25 cellular contexts compared by ENCODE assay signal in the genomic region with DNA sequence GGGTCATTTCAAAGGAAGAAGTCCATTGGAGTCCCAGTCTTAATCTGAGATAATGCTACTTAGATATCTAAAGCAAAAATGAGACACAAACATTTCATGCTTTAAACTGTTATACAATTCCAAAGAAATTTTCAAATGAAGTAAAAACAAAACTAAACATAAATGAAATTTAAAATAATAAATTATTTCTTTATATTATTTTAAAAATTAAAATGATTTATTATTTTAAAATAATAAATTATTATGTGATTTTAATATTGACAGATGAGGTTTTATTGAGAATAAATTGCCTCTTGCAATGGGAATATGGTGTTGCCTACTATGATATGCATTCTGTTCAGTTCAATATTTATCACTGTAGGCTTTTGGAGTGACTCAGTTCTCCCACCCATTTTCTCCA.
"Had no signal": no experiment of that assay in that cellular context is flagged by ENCODE, and none has a peak within 500 bp of the region (broad histone marks: within the 10 kb centered on the region; RNA-seq: fewer than 3 reads in every experiment).

No MANE protein-coding gene starts in this region.

- H3K9me3 Mint-ChIP-seq: effector memory CD8-positive, alpha-beta T cell; naive thymus-derived CD4-positive, alpha-beta T cell; nephron; neural progenitor cell; stimulated activated naive CD8-positive, alpha-beta T cell treated with anti-CD3 and anti-CD28 coated beads, Interleukin-15, amount 100 ng/mL, for 72 hours had no signal

- H3K36me3 Mint-ChIP-seq: naive thymus-derived CD4-positive, alpha-beta T cell; neural progenitor cell had no signal

- ATAC-seq: effector memory CD8-positive, alpha-beta T cell; gastrocnemius medialis; left lobe of liver; naive thymus-derived CD4-positive, alpha-beta T cell; sciatic nerve; stimulated activated naive CD8-positive, alpha-beta T cell treated with anti-CD3 and anti-CD28 coated beads, Interleukin-15, amount 100 ng/mL, for 72 hours; upper lobe of right lung had no signal

- DNase-seq: cortex of kidney; effector memory CD8-positive, alpha-beta T cell; gastrocnemius medialis; head of caudate nucleus; mesendoderm; midbrain; naive thymus-derived CD4-positive, alpha-beta T cell; stimulated activated CD4-positive, alpha-beta T cell treated with anti-CD3 and anti-CD28 coated beads, Interleukin-12 subunit alpha, Interleukin-12 subunit beta, amount 100 ng/mL, for 4 hours; stimulated activated CD4-positive, alpha-beta T cell treated with anti-CD3 and anti-CD28 coated beads, Interleukin-1b, Interleukin-23, amount 100 ng/mL, for 48 hours; stimulated activated CD4-positive, alpha-beta T cell treated with anti-CD3 and anti-CD28 coated beads, Interleukin-4, amount 100 ng/mL, for 1 hour; stimulated activated CD8-positive, alpha-beta memory T cell treated with anti-CD3 and anti-CD28 coated beads, Interleukin-4, amount 100 ng/mL, for 48 hours; stimulated activated naive CD4-positive, alpha-beta T cell; stimulated activated naive CD8-positive, alpha-beta T cell treated with anti-CD3 and anti-CD28 coated beads, Interleukin-15, amount 100 ng/mL, for 72 hours; transverse colon; upper lobe of right lung; uterus had no signal

- H3K9me3 ChIP-seq: gastrocnemius medialis, prostate gland, right atrium auricular region, suprapubic skin, transverse colon, upper lobe of right lung, uterus had no signal

- H3K27ac Mint-ChIP-seq: effector memory CD8-positive, alpha-beta T cell; naive thymus-derived CD4-positive, alpha-beta T cell; nephron; neural progenitor cell; stimulated activated naive CD8-positive, alpha-beta T cell treated with anti-CD3 and anti-CD28 coated beads, Interleukin-15, amount 100 ng/mL, for 72 hours had no signal

- H3K4me3 Mint-ChIP-seq: effector memory CD8-positive, alpha-beta T cell; naive thymus-derived CD4-positive, alpha-beta T cell; nephron; neural progenitor cell; stimulated activated naive CD8-positive, alpha-beta T cell treated with anti-CD3 and anti-CD28 coated beads, Interleukin-15, amount 100 ng/mL, for 72 hours had no signal

- H3K9ac ChIP-seq: neural progenitor cell had no signal

- FAIRE-seq: keratinocyte had no signal

- H2AFZ ChIP-seq: neural progenitor cell had no signal

- H3K27me3 ChIP-seq: gastrocnemius medialis, neural progenitor cell, right atrium auricular region, suprapubic skin, transverse colon, upper lobe of right lung, uterus had no signal

- H3K36me3 ChIP-seq: gastrocnemius medialis, neural progenitor cell, prostate gland, right atrium auricular region, suprapubic skin, transverse colon, upper lobe of right lung, uterus had no signal

- H3K4me3 ChIP-seq: gastrocnemius medialis, neural progenitor cell, prostate gland, right atrium auricular region, smooth muscle cell, suprapubic skin, transverse colon, upper lobe of right lung, uterus had no signal

- H3K4me1 Mint-ChIP-seq: nephron had no signal

- H3K4me2 ChIP-seq: neural progenitor cell, smooth muscle cell had no signal

- H3K4me1 ChIP-seq: prostate gland, right atrium auricular region, suprapubic skin, transverse colon, upper lobe of right lung, uterus had no signal

- H3K27ac ChIP-seq: gastrocnemius medialis, neural progenitor cell, prostate gland, right atrium auricular region, suprapubic skin, transverse colon, upper lobe of right lung, uterus had no signal
